In the genomic region with DNA sequence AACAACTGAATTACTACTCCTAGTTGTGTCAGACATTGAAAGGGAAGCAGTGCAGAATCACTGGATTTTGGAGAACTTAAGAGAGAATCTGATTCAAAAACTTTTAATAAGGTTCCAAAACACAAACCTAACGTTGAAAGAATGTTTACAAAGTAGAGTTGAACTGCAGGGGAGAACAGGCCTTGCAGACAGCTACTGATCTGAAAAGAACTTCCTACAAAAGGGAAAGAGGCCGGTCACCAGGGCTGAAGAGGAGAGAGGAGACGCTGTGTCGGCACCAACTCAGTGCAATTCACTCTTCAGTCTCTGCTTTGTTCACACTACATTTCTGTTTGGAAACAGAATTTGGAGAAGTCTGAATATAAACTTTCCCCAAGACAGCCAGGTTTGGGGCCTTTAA, we compare ENCODE assay signal across 15 cellular contexts.
DNase-seq lines count a peak whose midpoint lies in the region; ATAC-seq and TF ChIP-seq lines count a peak whose summit lies in the region.
"Had no signal": no experiment of that assay in that cellular context is flagged by ENCODE, and none has a peak within 500 bp of the region (broad histone marks: within the 10 kb centered on the region; RNA-seq: fewer than 3 reads in every experiment).

No MANE protein-coding gene starts in this region.

- H3K36me3 ChIP-seq in esophagus squamous epithelium (no peaks in the 10 kb centered on the region), mesenchymal stem cell (ENCODE audit: control insufficient read depth in 1 of 2, insufficient read depth in 2 of 2, low read depth in 1 of 2, low read length in 2 of 2) (no peaks in the 10 kb centered on the region), stomach (no peaks in the 10 kb centered on the region), A673 (ENCODE audit: insufficient read depth, low read length, poor library complexity, severe bottlenecking) (no peaks in the 10 kb centered on the region)
- H3K36me3 ChIP-seq: BLaER1, prostate gland had no signal

- no TSS peak for BruUV-seq in A673 (replicated peaks; lab: Mats Ljungman, UMichigan)

- DNase-seq in NCI-H69 (lab: John Stamatoyannopoulos, UW) (peak; percentile 20), esophagus squamous epithelium (lab: John Stamatoyannopoulos, UW) (no peak), mesenchymal stem cell (peak; percentile 50), stomach (no peak), NCI-H1417 (lab: John Stamatoyannopoulos, UW) (no peak), NAMALWA (ENCODE audit: low spot score) (no peak), A673 (ENCODE audit: low spot score) (no peak)
- DNase-seq: body of pancreas, GF-D8, NCI-H1092, NCI-H774 had no signal

- 61 to 64% methylated on average over 4 of the region's 4 CpGs for WGBS in esophagus squamous epithelium, 2 donors
- 10% methylated on average over 2 of the region's 4 CpGs for WGBS in mesenchymal stem cell
- WGBS in stomach, 5 donors: 13 to 26% (median 19%) methylated on average over 4 of the region's 4 CpGs

- POLR2A ChIA-PET in A673 (lab: Charles Lee; ENCODE audit: low non-redundant PET): no interaction called here

- TF ChIP-seq POLR2A in esophagus squamous epithelium (IDR thresholded peaks at IDR 0.05) (no peak), stomach (IDR thresholded peaks at IDR 0.05) (no peak)

- CTCF ChIA-PET in A673 (lab: Charles Lee): no interaction called here

- H3K4me1 ChIP-seq in esophagus squamous epithelium: peaks cover 0 to 47% (median 0%) of the 10 kb centered on the region in 3 donors
- H3K4me1 ChIP-seq in mesenchymal stem cell (ENCODE audit: control insufficient read depth, insufficient read depth, low read depth, low read length): no peaks in the 10 kb centered on the region
- H3K4me1 ChIP-seq in stomach: peaks cover 14 to 41% (median 30%) of the 10 kb centered on the region in 4 donors
- H3K4me1 ChIP-seq in A673 (ENCODE audit: insufficient read depth, low read length, poor library complexity, severe bottlenecking): peaks cover 32% of the 10 kb centered on the region
- H3K4me1 ChIP-seq: prostate gland had no signal

- H3K9ac ChIP-seq in mesenchymal stem cell (ENCODE audit: low read length): peak overlapping the region; percentile 76
- H3K9ac ChIP-seq: BLaER1 had no signal

- no peak for ATAC-seq in HG02970 (IDR thresholded peaks at IDR 0.05; ENCODE audit: low FRiP score, unreplicated experiment)
- ATAC-seq: body of pancreas, SK-N-SH treated with all-trans-retinoic acid at 6 μM for 48 hours had no signal

- TF ChIP-seq CTCF in esophagus squamous epithelium (IDR thresholded peaks at IDR 0.05) (no peak), stomach (IDR thresholded peaks at IDR 0.05) (no peak), A673 (conservative IDR thresholded peaks at IDR 0.05; ENCODE audit: low read depth, low read length) (no peak)

- no peak overlapping the region for H4K91ac ChIP-seq in mesenchymal stem cell (ENCODE audit: low read length)

- H2BK120ac ChIP-seq in mesenchymal stem cell (ENCODE audit: low read depth, low read length): no peak overlapping the region

- H3K27ac ChIP-seq in esophagus squamous epithelium: peak overlapping the region; percentile 2 to 45 (median 30)
- peak overlapping the region; percentile 74 for H3K27ac ChIP-seq in mesenchymal stem cell (ENCODE audit: low read length, poor library complexity, severe bottlenecking)
- H3K27ac ChIP-seq in stomach: peak overlapping the region in 4 of 5 donors; percentile 13 to 63 (median 54)
- H3K27ac ChIP-seq in A673 (ENCODE audit: low read depth, low read length, poor library complexity, severe bottlenecking): no peak overlapping the region
- H3K27ac ChIP-seq: BLaER1 had no signal

- intact Hi-C loops in esophagus squamous epithelium (cut with DNase I): no loop called here
- intact Hi-C loops in stomach (cut with DNase I; ENCODE audit: low total_unique reads): no loop called here
- intact Hi-C loops in A673 (cut with micrococcal nuclease; ENCODE audit: unreplicated experiment): no loop called here

- H3K23ac ChIP-seq in mesenchymal stem cell (ENCODE audit: low read length in 2 of 2): no peak overlapping the region

- H3K4me3 ChIP-seq in esophagus squamous epithelium (peak overlapping the region in 1 of 4 donors; percentile 9), mesenchymal stem cell (ENCODE audit: insufficient read depth in 1 of 2, low read depth in 1 of 2, low read length in 2 of 2) (peak overlapping the region in 1 of 2 experiments; percentile 29), stomach (no peak overlapping the region), A673 (ENCODE audit: low read depth, low read length, poor library complexity, severe bottlenecking) (no peak overlapping the region)
- H3K4me3 ChIP-seq: BLaER1, body of pancreas, prostate gland had no signal

- H3K79me1 ChIP-seq in mesenchymal stem cell (replicated peaks; ENCODE audit: low read length, poor library complexity, severe bottlenecking): peaks cover 3% of the 10 kb centered on the region

- H3K4me2 ChIP-seq in mesenchymal stem cell (ENCODE audit: low read length, poor library complexity, severe bottlenecking): no peak overlapping the region
- H3K4me2 ChIP-seq: BLaER1 had no signal

- no peak overlapping the region for H2BK15ac ChIP-seq in mesenchymal stem cell (ENCODE audit: low read depth, poor library complexity, severe bottlenecking)

- no peaks in the 10 kb centered on the region for H3K9me3 ChIP-seq in esophagus squamous epithelium
- no peaks in the 10 kb centered on the region for H3K9me3 ChIP-seq in mesenchymal stem cell (ENCODE audit: control insufficient read depth, low read length)
- H3K9me3 ChIP-seq in stomach: no peaks in the 10 kb centered on the region
- H3K9me3 ChIP-seq in A673 (ENCODE audit: low read depth, low read length, poor library complexity, severe bottlenecking): no peaks in the 10 kb centered on the region
- H3K9me3 ChIP-seq: BLaER1, body of pancreas, prostate gland had no signal

- H2AK5ac ChIP-seq in mesenchymal stem cell (ENCODE audit: low read length, severe bottlenecking): no peak overlapping the region

- no peak overlapping the region for H3K18ac ChIP-seq in mesenchymal stem cell (ENCODE audit: low read depth in 1 of 2, low read length in 2 of 2)

- no peaks in the 10 kb centered on the region for H3K27me3 ChIP-seq in esophagus squamous epithelium
- H3K27me3 ChIP-seq in mesenchymal stem cell (ENCODE audit: control insufficient read depth in 1 of 2, insufficient read depth in 1 of 2, low read length in 2 of 2): no peaks in the 10 kb centered on the region
- no peaks in the 10 kb centered on the region for H3K27me3 ChIP-seq in stomach
- no peaks in the 10 kb centered on the region for H3K27me3 ChIP-seq in A673 (replicated peaks; ENCODE audit: insufficient read depth, low read depth, low read length, poor library complexity)
- H3K27me3 ChIP-seq: BLaER1, body of pancreas had no signal

- H3K14ac ChIP-seq in mesenchymal stem cell (ENCODE audit: low read length in 2 of 2): no peak overlapping the region

- no peak overlapping the region for H4K8ac ChIP-seq in mesenchymal stem cell (ENCODE audit: low read length)

- no peak for TF ChIP-seq EP300 in stomach (IDR thresholded peaks at IDR 0.05)

- H2AFZ ChIP-seq in mesenchymal stem cell (ENCODE audit: low read depth, low read length): no peak overlapping the region

- no peak overlapping the region for H2BK12ac ChIP-seq in mesenchymal stem cell (ENCODE audit: low read length in 2 of 2)

- no peak overlapping the region for H2BK5ac ChIP-seq in mesenchymal stem cell (ENCODE audit: low read depth, low read length, poor library complexity, severe bottlenecking)

- H3K4ac ChIP-seq in mesenchymal stem cell (ENCODE audit: low read depth in 1 of 2, low read length in 2 of 2): no peak overlapping the region

Comparison
In these comparisons a context has a peak if more than half of its experiments do, and no peak if none do; other contexts are left out.
1. DNase-seq: peak in NCI-H69 (single experiment) and mesenchymal stem cell (single experiment); none in esophagus squamous epithelium (single experiment), stomach (single experiment), NCI-H1417 (0 of 3), NAMALWA (single experiment) and A673 (single experiment).